Comparison of ENCODE assay signal across 1 cellular context in genomic region chr3:187102073-187102634, GRCh38.
TF ChIP-seq lines count a peak whose summit lies in the region.

No MANE protein-coding gene starts in this region.

TF ChIP-seq in WTC11, 78 proteins besides CTCF, POLR2A, EP300 and RAD21 (continued from another document):
- TF ChIP-seq ATF1 (CRISPR knock-in tag; IDR thresholded peaks at IDR 0.05) (no peak), ZNF671 (CRISPR knock-in tag; IDR thresholded peaks at IDR 0.05) (no peak), HMGA2 (CRISPR knock-in tag; IDR thresholded peaks at IDR 0.05) (no peak), GTF2I (CRISPR knock-in tag; conservative IDR thresholded peaks at IDR 0.05) (no peak), CDX4 (CRISPR knock-in tag; IDR thresholded peaks at IDR 0.05; ENCODE audit: borderline replicate concordance) (no peak), JAZF1 (CRISPR knock-in tag; IDR thresholded peaks at IDR 0.05) (no peak), NFE2L1 (CRISPR knock-in tag; IDR thresholded peaks at IDR 0.05) (no peak), TP53 (CRISPR knock-in tag; IDR thresholded peaks at IDR 0.05) (no peak), STAT6 (CRISPR knock-in tag; conservative IDR thresholded peaks at IDR 0.05; ENCODE audit: low read depth) (no peak), SMAD3 (CRISPR knock-in tag; IDR thresholded peaks at IDR 0.05; ENCODE audit: borderline replicate concordance) (no peak), ZNF232 (CRISPR knock-in tag; IDR thresholded peaks at IDR 0.05) (no peak)
